14 cellular contexts compared by ENCODE assay signal in the genomic region with DNA sequence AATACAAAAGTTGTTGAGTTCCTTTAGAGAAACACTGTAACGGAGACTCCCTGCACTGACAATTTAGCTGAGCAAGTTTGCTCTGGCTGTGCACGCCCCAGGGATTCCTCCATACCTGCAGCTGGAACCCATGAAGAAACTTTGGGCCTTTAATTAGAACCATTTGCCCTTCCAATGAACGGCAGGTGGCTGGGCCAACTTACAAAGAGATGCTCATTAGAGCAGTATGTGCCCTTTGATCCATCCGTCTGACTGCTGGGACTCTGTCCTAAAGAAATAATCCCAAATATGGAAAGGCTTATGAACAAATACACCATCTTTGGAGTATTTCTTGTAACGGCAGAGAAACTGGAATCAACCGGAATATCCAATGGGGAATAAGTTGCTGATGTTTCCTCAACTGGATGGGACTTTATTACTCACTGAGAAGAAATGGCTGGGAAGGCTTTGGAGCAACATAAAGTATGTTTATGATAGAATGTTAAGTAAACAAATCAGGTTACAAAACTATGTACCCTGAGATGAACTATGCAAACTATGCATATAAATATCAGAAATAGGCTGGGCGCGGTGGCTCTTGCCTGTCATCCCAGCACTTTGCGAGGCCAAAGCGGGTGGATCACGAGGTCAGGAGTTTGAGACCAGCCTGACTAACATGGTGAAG. TPM values are rescaled to one million over a fixed set of nuclear protein-coding genes. Genes with fewer than 3 reads are reported as not detected.
DNase-seq lines count a peak whose midpoint lies in the region; ATAC-seq and TF ChIP-seq lines count a peak whose summit lies in the region.
"Had no signal": no experiment of that assay in that cellular context is flagged by ENCODE, and none has a peak within 500 bp of the region (broad histone marks: within the 10 kb centered on the region; RNA-seq: fewer than 3 reads in every experiment).

No MANE protein-coding gene starts in this region.

- in situ Hi-C loops in astrocyte of the spinal cord (cut with HindIII; ENCODE audit: low sequenced_read_pairs), result no loop called here

- no peak overlapping the region for H3K4me3 Mint-ChIP-seq in natural killer cell treated with Interleukin-12 subunit alpha and Interleukin-12 subunit beta and Interleukin-15 and Interleukin-18, amount 100 ng/mL, for 72 hours
- H3K4me3 Mint-ChIP-seq in natural killer cell, result no peak overlapping the region
- H3K4me3 Mint-ChIP-seq: mesothelial cell of epicardium had no signal

- no peaks in the 10 kb centered on the region for H3K4me1 Mint-ChIP-seq in natural killer cell treated with Interleukin-12 subunit alpha and Interleukin-12 subunit beta and Interleukin-15 and Interleukin-18, amount 100 ng/mL, for 72 hours (ENCODE audit: low read depth in 2 of 2)
- no peaks in the 10 kb centered on the region for H3K4me1 Mint-ChIP-seq in natural killer cell

- TF ChIP-seq CTCF in natural killer cell (IDR thresholded peaks at IDR 0.05), result no peak
- no peak for TF ChIP-seq CTCF in astrocyte of the spinal cord (IDR thresholded peaks at IDR 0.05; ENCODE audit: low read depth, low read length)

- intact Hi-C loops in natural killer cell (cut with micrococcal nuclease), result loop anchor here (5.0 kb wide), 1 partner anchor 49 kb away; no protein-coding TSS in a partner anchor

- DNase-seq in natural killer cell treated with Interleukin-12 subunit alpha and Interleukin-12 subunit beta and Interleukin-15 and Interleukin-18, amount 100 ng/mL, for 72 hours (ENCODE audit: low spot score), result peak; percentile 20
- DNase-seq in natural killer cell (no peak), astrocyte of the spinal cord (ENCODE audit: low read depth, low spot score) (peak; percentile 92), hepatic stellate cell (ENCODE audit: low spot score) (peak; percentile 87), foreskin melanocyte (no peak)
- DNase-seq: ACHN, anterior cingulate cortex, hypothalamus, Peyer's patch, sigmoid colon had no signal

- no peak for ATAC-seq in natural killer cell treated with Interleukin-12 subunit alpha and Interleukin-12 subunit beta and Interleukin-15 and Interleukin-18, amount 100 ng/mL, for 72 hours
- no peak for ATAC-seq in natural killer cell
- no peak for ATAC-seq in HG03469 (IDR thresholded peaks at IDR 0.05; ENCODE audit: unreplicated experiment)
- no peak for ATAC-seq in HG02970 (IDR thresholded peaks at IDR 0.05; ENCODE audit: low FRiP score, unreplicated experiment)
- ATAC-seq in GM21423 (IDR thresholded peaks at IDR 0.05; ENCODE audit: unreplicated experiment), result no peak

- H3K9me3 Mint-ChIP-seq in natural killer cell treated with Interleukin-12 subunit alpha and Interleukin-12 subunit beta and Interleukin-15 and Interleukin-18, amount 100 ng/mL, for 72 hours, result no peaks in the 10 kb centered on the region
- H3K9me3 Mint-ChIP-seq in natural killer cell, result no peaks in the 10 kb centered on the region

- H3K27ac Mint-ChIP-seq in natural killer cell treated with Interleukin-12 subunit alpha and Interleukin-12 subunit beta and Interleukin-15 and Interleukin-18, amount 100 ng/mL, for 72 hours, result no peak overlapping the region
- H3K27ac Mint-ChIP-seq in natural killer cell, result no peak overlapping the region
- H3K27ac Mint-ChIP-seq: mesothelial cell of epicardium had no signal

- H3K4me3 ChIP-seq in astrocyte of the spinal cord (ENCODE audit: low read depth, low read length), result no peak overlapping the region
- H3K4me3 ChIP-seq: Peyer's patch, sigmoid colon had no signal

- H3K36me3 Mint-ChIP-seq in natural killer cell treated with Interleukin-12 subunit alpha and Interleukin-12 subunit beta and Interleukin-15 and Interleukin-18, amount 100 ng/mL, for 72 hours, result no peaks in the 10 kb centered on the region
- H3K36me3 Mint-ChIP-seq in natural killer cell, result no peaks in the 10 kb centered on the region
- H3K36me3 Mint-ChIP-seq: mesothelial cell of epicardium had no signal

- peaks cover 18 to 29% of the 10 kb centered on the region in 2 donors for H3K27me3 Mint-ChIP-seq in natural killer cell treated with Interleukin-12 subunit alpha and Interleukin-12 subunit beta and Interleukin-15 and Interleukin-18, amount 100 ng/mL, for 72 hours
- H3K27me3 Mint-ChIP-seq in natural killer cell (ENCODE audit: low read depth in 2 of 2), result peaks cover 0 to 6% of the 10 kb centered on the region in 2 donors

RNA-seq across cellular contexts. Expression of gene FBLN1, which starts 24.4 kb away (rescaled TPM):
- total RNA-seq in natural killer cell treated with Interleukin-12 subunit alpha and Interleukin-12 subunit beta and Interleukin-15 and Interleukin-18, amount 100 ng/mL, for 72 hours, result not detected
- total RNA-seq in natural killer cell, result under 1 TPM in 1 of 3 donors, not detected in 2; 0.58 TPM

Comparison
In these comparisons a context has a peak if more than half of its experiments do, and no peak if none do; other contexts are left out.
1. DNase-seq: peak in natural killer cell treated with Interleukin-12 subunit alpha and Interleukin-12 subunit beta and Interleukin-15 and Interleukin-18, amount 100 ng/mL, for 72 hours (single experiment), astrocyte of the spinal cord (single experiment) and hepatic stellate cell (single experiment); none in natural killer cell (single experiment) and foreskin melanocyte (single experiment).